Comparison of ENCODE assay signal across 1 cellular context in the genomic region with DNA sequence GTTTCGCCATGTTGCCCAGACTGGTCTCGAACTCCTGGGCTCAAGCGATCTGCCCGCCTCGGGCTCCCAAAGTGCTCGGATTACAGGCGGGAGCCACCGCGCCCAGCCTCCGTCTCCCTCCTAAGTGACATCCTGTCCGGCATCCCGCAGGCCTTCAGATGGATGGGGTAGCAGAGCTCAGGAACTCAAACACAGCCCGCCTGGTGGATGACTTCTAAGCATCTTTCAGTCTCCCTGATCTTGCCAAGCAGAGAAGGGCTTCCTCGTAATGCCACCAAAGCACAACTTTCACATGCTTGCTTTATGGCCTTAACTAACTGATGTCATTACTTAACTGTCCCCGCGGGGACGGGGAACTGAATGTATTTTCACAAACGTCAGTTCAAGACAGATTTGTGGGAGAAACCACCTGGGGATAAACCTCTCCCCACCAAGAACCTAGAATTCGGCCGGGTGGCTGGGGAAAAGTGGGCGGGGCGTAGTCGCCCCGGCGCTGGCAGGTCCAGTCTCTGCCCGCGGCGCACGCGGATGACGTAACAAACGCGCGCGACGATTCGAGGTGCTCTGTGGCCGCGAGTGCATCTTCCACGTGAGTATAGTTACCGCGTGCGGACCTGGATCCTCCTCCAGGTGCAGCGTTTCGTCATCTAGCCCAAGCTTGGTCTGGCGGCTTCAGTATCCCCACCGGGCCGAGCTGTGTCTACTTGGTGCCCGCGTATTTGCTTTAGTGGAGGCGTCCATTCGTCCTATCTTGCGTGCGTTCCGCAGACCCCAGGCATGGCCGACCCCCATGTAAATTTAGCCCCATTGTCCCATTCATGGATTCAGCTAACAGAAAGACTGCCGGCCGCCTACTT.
A peak's percentile ranks its signal among the peaks of the same experiment; 100 is the strongest.
TF ChIP-seq lines count a peak whose summit lies in the region.

A gene with protein sequence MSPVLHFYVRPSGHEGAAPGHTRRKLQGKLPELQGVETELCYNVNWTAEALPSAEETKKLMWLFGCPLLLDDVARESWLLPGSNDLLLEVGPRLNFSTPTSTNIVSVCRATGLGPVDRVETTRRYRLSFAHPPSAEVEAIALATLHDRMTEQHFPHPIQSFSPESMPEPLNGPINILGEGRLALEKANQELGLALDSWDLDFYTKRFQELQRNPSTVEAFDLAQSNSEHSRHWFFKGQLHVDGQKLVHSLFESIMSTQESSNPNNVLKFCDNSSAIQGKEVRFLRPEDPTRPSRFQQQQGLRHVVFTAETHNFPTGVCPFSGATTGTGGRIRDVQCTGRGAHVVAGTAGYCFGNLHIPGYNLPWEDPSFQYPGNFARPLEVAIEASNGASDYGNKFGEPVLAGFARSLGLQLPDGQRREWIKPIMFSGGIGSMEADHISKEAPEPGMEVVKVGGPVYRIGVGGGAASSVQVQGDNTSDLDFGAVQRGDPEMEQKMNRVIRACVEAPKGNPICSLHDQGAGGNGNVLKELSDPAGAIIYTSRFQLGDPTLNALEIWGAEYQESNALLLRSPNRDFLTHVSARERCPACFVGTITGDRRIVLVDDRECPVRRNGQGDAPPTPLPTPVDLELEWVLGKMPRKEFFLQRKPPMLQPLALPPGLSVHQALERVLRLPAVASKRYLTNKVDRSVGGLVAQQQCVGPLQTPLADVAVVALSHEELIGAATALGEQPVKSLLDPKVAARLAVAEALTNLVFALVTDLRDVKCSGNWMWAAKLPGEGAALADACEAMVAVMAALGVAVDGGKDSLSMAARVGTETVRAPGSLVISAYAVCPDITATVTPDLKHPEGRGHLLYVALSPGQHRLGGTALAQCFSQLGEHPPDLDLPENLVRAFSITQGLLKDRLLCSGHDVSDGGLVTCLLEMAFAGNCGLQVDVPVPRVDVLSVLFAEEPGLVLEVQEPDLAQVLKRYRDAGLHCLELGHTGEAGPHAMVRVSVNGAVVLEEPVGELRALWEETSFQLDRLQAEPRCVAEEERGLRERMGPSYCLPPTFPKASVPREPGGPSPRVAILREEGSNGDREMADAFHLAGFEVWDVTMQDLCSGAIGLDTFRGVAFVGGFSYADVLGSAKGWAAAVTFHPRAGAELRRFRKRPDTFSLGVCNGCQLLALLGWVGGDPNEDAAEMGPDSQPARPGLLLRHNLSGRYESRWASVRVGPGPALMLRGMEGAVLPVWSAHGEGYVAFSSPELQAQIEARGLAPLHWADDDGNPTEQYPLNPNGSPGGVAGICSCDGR (N-terminal part only) (plus strand): TSS at position 539 of the 857 bp plus-strand sequence. CDS start 4,649 bp downstream, outside the sequence.

TF ChIP-seq in K562, 482 proteins besides CTCF, POLR2A, EP300 and RAD21 (continued from another document and continues in another):
- TF ChIP-seq, protein P1, sequence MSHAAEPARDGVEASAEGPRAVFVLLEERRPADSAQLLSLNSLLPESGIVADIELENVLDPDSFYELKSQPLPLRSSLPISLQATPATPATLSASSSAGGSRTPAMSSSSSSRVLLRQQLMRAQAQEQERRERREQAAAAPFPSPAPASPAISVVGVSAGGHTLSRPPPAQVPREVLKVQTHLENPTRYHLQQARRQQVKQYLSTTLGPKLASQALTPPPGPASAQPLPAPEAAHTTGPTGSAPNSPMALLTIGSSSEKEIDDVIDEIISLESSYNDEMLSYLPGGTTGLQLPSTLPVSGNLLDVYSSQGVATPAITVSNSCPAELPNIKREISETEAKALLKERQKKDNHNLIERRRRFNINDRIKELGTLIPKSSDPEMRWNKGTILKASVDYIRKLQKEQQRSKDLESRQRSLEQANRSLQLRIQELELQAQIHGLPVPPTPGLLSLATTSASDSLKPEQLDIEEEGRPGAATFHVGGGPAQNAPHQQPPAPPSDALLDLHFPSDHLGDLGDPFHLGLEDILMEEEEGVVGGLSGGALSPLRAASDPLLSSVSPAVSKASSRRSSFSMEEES (CRISPR knock-in tag; IDR thresholded peaks at IDR 0.05): no peak
- TF ChIP-seq ZNF24 (IDR thresholded peaks at IDR 0.05) (no peak), ZNF384 (IDR thresholded peaks at IDR 0.05; ENCODE audit: low read depth, low read length) (no peak), ZC3H11A (IDR thresholded peaks at IDR 0.05; ENCODE audit: low read depth, low read length) (no peak), ZBTB1 (CRISPR knock-in tag; IDR thresholded peaks at IDR 0.05; ENCODE audit: borderline replicate concordance, low read depth) (no peak), NR3C1 (CRISPR knock-in tag; IDR thresholded peaks at IDR 0.05) (no peak), HDAC1 (IDR thresholded peaks at IDR 0.05) (peak in 1 of 2 experiments; percentile 98; a peak in 2 of 4 replicates), MYBL2 (IDR thresholded peaks at IDR 0.05; ENCODE audit: low read depth) (no peak), MYBL2 (CRISPR knock-in tag; IDR thresholded peaks at IDR 0.05; ENCODE audit: borderline replicate concordance) (no peak), LARP7 (IDR thresholded peaks at IDR 0.05) (no peak), GATAD2B (IDR thresholded peaks at IDR 0.05; ENCODE audit: borderline replicate concordance) (no peak), ZNF780A (CRISPR knock-in tag; IDR thresholded peaks at IDR 0.05) (no peak), ZFP1 (CRISPR knock-in tag; IDR thresholded peaks at IDR 0.05) (no peak), TFAM (CRISPR knock-in tag; conservative IDR thresholded peaks at IDR 0.05) (no peak), OTX1 (CRISPR knock-in tag; IDR thresholded peaks at IDR 0.05) (no peak), ZNF583 (CRISPR knock-in tag; IDR thresholded peaks at IDR 0.05) (no peak), XRCC3 (IDR thresholded peaks at IDR 0.05) (no peak), XRCC5 (IDR thresholded peaks at IDR 0.05; ENCODE audit: low read depth, low read length) (no peak), ZNF778 (CRISPR knock-in tag; IDR thresholded peaks at IDR 0.05) (no peak), ETV6 (IDR thresholded peaks at IDR 0.05; ENCODE audit: borderline replicate concordance in 1 of 2, low read depth in 2 of 2, low read length in 1 of 2) (no peak), ETV6 (CRISPR knock-in tag; IDR thresholded peaks at IDR 0.05; ENCODE audit: borderline replicate concordance) (no peak), ZNF274 (IDR thresholded peaks at IDR 0.05; ENCODE audit: borderline replicate concordance, low read depth, low read length) (no peak), FOXM1 (IDR thresholded peaks at IDR 0.05; ENCODE audit: low read depth) (no peak), FOXM1 (CRISPR knock-in tag; IDR thresholded peaks at IDR 0.05; ENCODE audit: low read depth) (no peak), ZNF707 (CRISPR knock-in tag; conservative IDR thresholded peaks at IDR 0.05) (no peak), GTF2E2 (tag; IDR thresholded peaks at IDR 0.05) (no peak), ZNF431 (CRISPR knock-in tag; IDR thresholded peaks at IDR 0.05) (no peak), SMARCA4 (IDR thresholded peaks at IDR 0.05) (no peak), SMAD2 (IDR thresholded peaks at IDR 0.05; ENCODE audit: low read depth, low read length) (no peak), HSF4 (CRISPR knock-in tag; IDR thresholded peaks at IDR 0.05; ENCODE audit: borderline replicate concordance) (no peak), ZNF717 (CRISPR knock-in tag; IDR thresholded peaks at IDR 0.05) (no peak), MCM5 (IDR thresholded peaks at IDR 0.05; ENCODE audit: low read depth) (no peak), TAF7 (tag; IDR thresholded peaks at IDR 0.05) (no peak), SMAD1 (IDR thresholded peaks at IDR 0.05; ENCODE audit: low read depth, low read length, partially characterized antibody) (no peak)
- TF ChIP-seq, protein P2, sequence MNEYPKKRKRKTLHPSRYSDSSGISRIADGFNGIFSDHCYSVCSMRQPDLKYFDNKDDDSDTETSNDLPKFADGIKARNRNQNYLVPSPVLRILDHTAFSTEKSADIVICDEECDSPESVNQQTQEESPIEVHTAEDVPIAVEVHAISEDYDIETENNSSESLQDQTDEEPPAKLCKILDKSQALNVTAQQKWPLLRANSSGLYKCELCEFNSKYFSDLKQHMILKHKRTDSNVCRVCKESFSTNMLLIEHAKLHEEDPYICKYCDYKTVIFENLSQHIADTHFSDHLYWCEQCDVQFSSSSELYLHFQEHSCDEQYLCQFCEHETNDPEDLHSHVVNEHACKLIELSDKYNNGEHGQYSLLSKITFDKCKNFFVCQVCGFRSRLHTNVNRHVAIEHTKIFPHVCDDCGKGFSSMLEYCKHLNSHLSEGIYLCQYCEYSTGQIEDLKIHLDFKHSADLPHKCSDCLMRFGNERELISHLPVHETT (CRISPR knock-in tag; conservative IDR thresholded peaks at IDR 0.05 in 1 of 2, IDR thresholded peaks at IDR 0.05 in 1 of 2): 0 out of 4 replicates have a peak, but pooled peaks of 1 of the 2 experiments have one; percentile 32
- TF ChIP-seq, protein P3, sequence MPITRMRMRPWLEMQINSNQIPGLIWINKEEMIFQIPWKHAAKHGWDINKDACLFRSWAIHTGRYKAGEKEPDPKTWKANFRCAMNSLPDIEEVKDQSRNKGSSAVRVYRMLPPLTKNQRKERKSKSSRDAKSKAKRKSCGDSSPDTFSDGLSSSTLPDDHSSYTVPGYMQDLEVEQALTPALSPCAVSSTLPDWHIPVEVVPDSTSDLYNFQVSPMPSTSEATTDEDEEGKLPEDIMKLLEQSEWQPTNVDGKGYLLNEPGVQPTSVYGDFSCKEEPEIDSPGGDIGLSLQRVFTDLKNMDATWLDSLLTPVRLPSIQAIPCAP (CRISPR knock-in tag; IDR thresholded peaks at IDR 0.05; ENCODE audit: borderline replicate concordance): no peak
- TF ChIP-seq, protein P4, sequence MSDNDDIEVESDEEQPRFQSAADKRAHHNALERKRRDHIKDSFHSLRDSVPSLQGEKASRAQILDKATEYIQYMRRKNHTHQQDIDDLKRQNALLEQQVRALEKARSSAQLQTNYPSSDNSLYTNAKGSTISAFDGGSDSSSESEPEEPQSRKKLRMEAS (CRISPR knock-in tag; IDR thresholded peaks at IDR 0.05): peak; percentile 96
- TF ChIP-seq, protein P5, sequence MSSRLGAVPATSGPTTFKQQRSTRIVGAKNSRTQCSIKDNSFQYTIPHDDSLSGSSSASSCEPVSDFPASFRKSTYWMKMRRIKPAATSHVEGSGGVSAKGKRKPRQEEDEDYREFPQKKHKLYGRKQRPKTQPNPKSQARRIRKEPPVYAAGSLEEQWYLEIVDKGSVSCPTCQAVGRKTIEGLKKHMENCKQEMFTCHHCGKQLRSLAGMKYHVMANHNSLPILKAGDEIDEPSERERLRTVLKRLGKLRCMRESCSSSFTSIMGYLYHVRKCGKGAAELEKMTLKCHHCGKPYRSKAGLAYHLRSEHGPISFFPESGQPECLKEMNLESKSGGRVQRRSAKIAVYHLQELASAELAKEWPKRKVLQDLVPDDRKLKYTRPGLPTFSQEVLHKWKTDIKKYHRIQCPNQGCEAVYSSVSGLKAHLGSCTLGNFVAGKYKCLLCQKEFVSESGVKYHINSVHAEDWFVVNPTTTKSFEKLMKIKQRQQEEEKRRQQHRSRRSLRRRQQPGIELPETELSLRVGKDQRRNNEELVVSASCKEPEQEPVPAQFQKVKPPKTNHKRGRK (tag; IDR thresholded peaks at IDR 0.05): no peak
- TF ChIP-seq, protein P6, sequence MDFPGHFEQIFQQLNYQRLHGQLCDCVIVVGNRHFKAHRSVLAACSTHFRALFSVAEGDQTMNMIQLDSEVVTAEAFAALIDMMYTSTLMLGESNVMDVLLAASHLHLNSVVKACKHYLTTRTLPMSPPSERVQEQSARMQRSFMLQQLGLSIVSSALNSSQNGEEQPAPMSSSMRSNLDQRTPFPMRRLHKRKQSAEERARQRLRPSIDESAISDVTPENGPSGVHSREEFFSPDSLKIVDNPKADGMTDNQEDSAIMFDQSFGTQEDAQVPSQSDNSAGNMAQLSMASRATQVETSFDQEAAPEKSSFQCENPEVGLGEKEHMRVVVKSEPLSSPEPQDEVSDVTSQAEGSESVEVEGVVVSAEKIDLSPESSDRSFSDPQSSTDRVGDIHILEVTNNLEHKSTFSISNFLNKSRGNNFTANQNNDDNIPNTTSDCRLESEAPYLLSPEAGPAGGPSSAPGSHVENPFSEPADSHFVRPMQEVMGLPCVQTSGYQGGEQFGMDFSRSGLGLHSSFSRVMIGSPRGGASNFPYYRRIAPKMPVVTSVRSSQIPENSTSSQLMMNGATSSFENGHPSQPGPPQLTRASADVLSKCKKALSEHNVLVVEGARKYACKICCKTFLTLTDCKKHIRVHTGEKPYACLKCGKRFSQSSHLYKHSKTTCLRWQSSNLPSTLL (IDR thresholded peaks at IDR 0.05): no peak
- TF ChIP-seq, protein P7, sequence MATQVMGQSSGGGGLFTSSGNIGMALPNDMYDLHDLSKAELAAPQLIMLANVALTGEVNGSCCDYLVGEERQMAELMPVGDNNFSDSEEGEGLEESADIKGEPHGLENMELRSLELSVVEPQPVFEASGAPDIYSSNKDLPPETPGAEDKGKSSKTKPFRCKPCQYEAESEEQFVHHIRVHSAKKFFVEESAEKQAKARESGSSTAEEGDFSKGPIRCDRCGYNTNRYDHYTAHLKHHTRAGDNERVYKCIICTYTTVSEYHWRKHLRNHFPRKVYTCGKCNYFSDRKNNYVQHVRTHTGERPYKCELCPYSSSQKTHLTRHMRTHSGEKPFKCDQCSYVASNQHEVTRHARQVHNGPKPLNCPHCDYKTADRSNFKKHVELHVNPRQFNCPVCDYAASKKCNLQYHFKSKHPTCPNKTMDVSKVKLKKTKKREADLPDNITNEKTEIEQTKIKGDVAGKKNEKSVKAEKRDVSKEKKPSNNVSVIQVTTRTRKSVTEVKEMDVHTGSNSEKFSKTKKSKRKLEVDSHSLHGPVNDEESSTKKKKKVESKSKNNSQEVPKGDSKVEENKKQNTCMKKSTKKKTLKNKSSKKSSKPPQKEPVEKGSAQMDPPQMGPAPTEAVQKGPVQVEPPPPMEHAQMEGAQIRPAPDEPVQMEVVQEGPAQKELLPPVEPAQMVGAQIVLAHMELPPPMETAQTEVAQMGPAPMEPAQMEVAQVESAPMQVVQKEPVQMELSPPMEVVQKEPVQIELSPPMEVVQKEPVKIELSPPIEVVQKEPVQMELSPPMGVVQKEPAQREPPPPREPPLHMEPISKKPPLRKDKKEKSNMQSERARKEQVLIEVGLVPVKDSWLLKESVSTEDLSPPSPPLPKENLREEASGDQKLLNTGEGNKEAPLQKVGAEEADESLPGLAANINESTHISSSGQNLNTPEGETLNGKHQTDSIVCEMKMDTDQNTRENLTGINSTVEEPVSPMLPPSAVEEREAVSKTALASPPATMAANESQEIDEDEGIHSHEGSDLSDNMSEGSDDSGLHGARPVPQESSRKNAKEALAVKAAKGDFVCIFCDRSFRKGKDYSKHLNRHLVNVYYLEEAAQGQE (CRISPR knock-in tag; IDR thresholded peaks at IDR 0.05; ENCODE audit: low read depth): no peak
- TF ChIP-seq, protein P8, sequence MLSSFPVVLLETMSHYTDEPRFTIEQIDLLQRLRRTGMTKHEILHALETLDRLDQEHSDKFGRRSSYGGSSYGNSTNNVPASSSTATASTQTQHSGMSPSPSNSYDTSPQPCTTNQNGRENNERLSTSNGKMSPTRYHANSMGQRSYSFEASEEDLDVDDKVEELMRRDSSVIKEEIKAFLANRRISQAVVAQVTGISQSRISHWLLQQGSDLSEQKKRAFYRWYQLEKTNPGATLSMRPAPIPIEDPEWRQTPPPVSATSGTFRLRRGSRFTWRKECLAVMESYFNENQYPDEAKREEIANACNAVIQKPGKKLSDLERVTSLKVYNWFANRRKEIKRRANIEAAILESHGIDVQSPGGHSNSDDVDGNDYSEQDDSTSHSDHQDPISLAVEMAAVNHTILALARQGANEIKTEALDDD (IDR thresholded peaks at IDR 0.05): no peak
- TF ChIP-seq, protein P9, sequence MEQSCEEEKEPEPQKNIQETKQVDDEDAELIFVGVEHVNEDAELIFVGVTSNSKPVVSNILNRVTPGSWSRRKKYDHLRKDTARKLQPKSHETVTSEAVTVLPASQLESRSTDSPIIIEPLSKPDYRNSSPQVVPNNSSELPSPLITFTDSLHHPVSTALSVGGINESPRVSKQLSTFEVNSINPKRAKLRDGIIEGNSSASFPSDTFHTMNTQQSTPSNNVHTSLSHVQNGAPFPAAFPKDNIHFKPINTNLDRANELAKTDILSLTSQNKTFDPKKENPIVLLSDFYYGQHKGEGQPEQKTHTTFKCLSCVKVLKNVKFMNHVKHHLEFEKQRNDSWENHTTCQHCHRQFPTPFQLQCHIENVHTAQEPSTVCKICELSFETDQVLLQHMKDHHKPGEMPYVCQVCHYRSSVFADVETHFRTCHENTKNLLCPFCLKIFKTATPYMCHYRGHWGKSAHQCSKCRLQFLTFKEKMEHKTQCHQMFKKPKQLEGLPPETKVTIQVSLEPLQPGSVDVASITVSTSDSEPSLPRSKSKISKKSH (CRISPR knock-in tag; IDR thresholded peaks at IDR 0.05): no peak
